Comparison of ENCODE assay signal across 10 cellular contexts in genomic region chr19:38682195-38682867, GRCh38. TPM values are rescaled to one million over a fixed set of nuclear protein-coding genes. Genes with fewer than 3 reads are reported as not detected.
DNase-seq lines count a peak whose midpoint lies in the region; ATAC-seq, FAIRE-seq and TF ChIP-seq lines count a peak whose summit lies in the region.
"Had no signal": no experiment of that assay in that cellular context is flagged by ENCODE, and none has a peak within 500 bp of the region (broad histone marks: within the 10 kb centered on the region; RNA-seq: fewer than 3 reads in every experiment).

No MANE protein-coding gene starts in this region.

- no peak for ATAC-seq in stimulated activated memory B cell treated with anti-CD40 and anti-IgM and Interleukin-4, amounts not matched to agents 10 μg/mL and 1 μg/mL and 100 μg/mL, for 72 hours
- no peak for ATAC-seq in HG02885 (IDR thresholded peaks at IDR 0.05; ENCODE audit: poor library complexity, unreplicated experiment)

- no peak overlapping the region for H3K23ac ChIP-seq in neuronal stem cell (ENCODE audit: low read depth, low read length, poor library complexity)

- H3K4me3 ChIP-seq in HEK293 (ENCODE audit: low read depth, low read length) (no peak overlapping the region), kidney (ENCODE audit: low read length in 2 of 2) (no peak overlapping the region), neuronal stem cell (ENCODE audit: low read length in 2 of 2) (no peak overlapping the region), H7 (ENCODE audit: insufficient read depth, low read depth, low read length) (no peak overlapping the region)

- peaks cover 7% of the 10 kb centered on the region for H3K9me3 Mint-ChIP-seq in activated T-helper 2 cell treated with anti-CD3 and anti-CD28 coated beads, Interferon-gamma antibody, Interleukin-2, Interleukin-4, amounts not matched to agents 10 μg/mL and 5 μg/mL and 100 μg/mL, durations not matched to agents 14 hours and 24 hours and 36 hours
- H3K9me3 Mint-ChIP-seq in stimulated activated memory B cell treated with anti-CD40 and anti-IgM and Interleukin-4, amounts not matched to agents 10 μg/mL and 1 μg/mL and 100 μg/mL, for 72 hours, result no peaks in the 10 kb centered on the region

- H3K36me3 ChIP-seq in HEK293 (ENCODE audit: control insufficient read depth in 2 of 2, insufficient read depth in 1 of 2, low read length in 2 of 2) (peaks cover 6 to 29% of the 10 kb centered on the region in 2 experiments; a peak in 2 of 3 replicates), kidney (ENCODE audit: control insufficient read depth in 1 of 2, insufficient read depth in 2 of 2, low read length in 2 of 2) (peaks cover 2 to 8% of the 10 kb centered on the region in 2 donors), neuronal stem cell (replicated peaks in 1 of 2; ENCODE audit: control insufficient read depth in 2 of 2, insufficient read depth in 2 of 2, low read length in 2 of 2) (peaks cover 12 to 54% of the 10 kb centered on the region in 2 donors), H7 (replicated peaks; ENCODE audit: control insufficient read depth, insufficient read depth, low read length) (peaks cover 2% of the 10 kb centered on the region)

- no peak for DNase-seq in activated T-helper 2 cell treated with anti-CD3 and anti-CD28 coated beads, Interferon-gamma antibody, Interleukin-2, Interleukin-4, amounts not matched to agents 10 μg/mL and 5 μg/mL and 100 μg/mL, durations not matched to agents 14 hours and 24 hours and 36 hours (ENCODE audit: low spot score)
- no peak for DNase-seq in kidney
- DNase-seq in neuronal stem cell (ENCODE audit: low spot score), result no peak
- no peak for DNase-seq in H7
- DNase-seq in posterior vena cava (ENCODE audit: low spot score), result no peak
- DNase-seq: activated CD4-positive, alpha-beta T cell treated with anti-CD3 and anti-CD28 coated beads for 48 hours; NCI-H524 treated with DMSO at 0.1 percent for 48 hours had no signal

- POLR2A ChIA-PET in HEK293 (lab: Yijun Ruan, JAX), result interaction anchor here (0.8 to 2.3 kb wide), 7 partner anchors 19 to 167 kb away, joined by 3 to 63 read pairs (median 10); partner anchors contain the start of genes ACTN4, EIF3K and MAP4K1

- no peak overlapping the region for H2AFZ ChIP-seq in neuronal stem cell (ENCODE audit: low read length)

- TF ChIP-seq CTCF in HEK293 (tag by site-specific recombination; IDR thresholded peaks at IDR 0.05) (no peak), kidney (IDR thresholded peaks at IDR 0.05; ENCODE audit: borderline replicate concordance, extremely low read depth, insufficient read depth) (no peak)

- no peak overlapping the region for H2BK12ac ChIP-seq in neuronal stem cell (ENCODE audit: low read length)

- peaks cover 46% of the 10 kb centered on the region for H3K36me3 Mint-ChIP-seq in activated T-helper 2 cell treated with anti-CD3 and anti-CD28 coated beads, Interferon-gamma antibody, Interleukin-2, Interleukin-4, amounts not matched to agents 10 μg/mL and 5 μg/mL and 100 μg/mL, durations not matched to agents 14 hours and 24 hours and 36 hours (ENCODE audit: low read depth)
- peaks cover 30% of the 10 kb centered on the region for H3K36me3 Mint-ChIP-seq in stimulated activated memory B cell treated with anti-CD40 and anti-IgM and Interleukin-4, amounts not matched to agents 10 μg/mL and 1 μg/mL and 100 μg/mL, for 72 hours

- CTCF ChIA-PET in HEK293 (lab: Yijun Ruan, JAX), result interaction anchor here (0.6 to 2.9 kb wide), 8 partner anchors 11 to 85 kb away, joined by 3 to 12 read pairs (median 4); no protein-coding TSS in a partner anchor

- H3K4me3 Mint-ChIP-seq in activated T-helper 2 cell treated with anti-CD3 and anti-CD28 coated beads, Interferon-gamma antibody, Interleukin-2, Interleukin-4, amounts not matched to agents 10 μg/mL and 5 μg/mL and 100 μg/mL, durations not matched to agents 14 hours and 24 hours and 36 hours (ENCODE audit: low read depth), result no peak overlapping the region
- H3K4me3 Mint-ChIP-seq in stimulated activated memory B cell treated with anti-CD40 and anti-IgM and Interleukin-4, amounts not matched to agents 10 μg/mL and 1 μg/mL and 100 μg/mL, for 72 hours, result no peak overlapping the region

- H3K27me3 Mint-ChIP-seq in activated T-helper 2 cell treated with anti-CD3 and anti-CD28 coated beads, Interferon-gamma antibody, Interleukin-2, Interleukin-4, amounts not matched to agents 10 μg/mL and 5 μg/mL and 100 μg/mL, durations not matched to agents 14 hours and 24 hours and 36 hours (ENCODE audit: low read depth), result no peaks in the 10 kb centered on the region
- H3K27me3 Mint-ChIP-seq in stimulated activated memory B cell treated with anti-CD40 and anti-IgM and Interleukin-4, amounts not matched to agents 10 μg/mL and 1 μg/mL and 100 μg/mL, for 72 hours, result no peaks in the 10 kb centered on the region

- intact Hi-C loops in activated T-helper 2 cell treated with anti-CD3 and anti-CD28 coated beads, Interferon-gamma antibody, Interleukin-2, Interleukin-4, amounts not matched to agents 10 μg/mL and 5 μg/mL and 100 μg/mL, durations not matched to agents 14 hours and 24 hours and 36 hours (cut with micrococcal nuclease), result no loop called here
- intact Hi-C loops in kidney (cut with DNase I), result no loop called here
- intact Hi-C loops in posterior vena cava (cut with DNase I), result no loop called here

- H3K9ac ChIP-seq in kidney (ENCODE audit: low read length in 2 of 2) (peak overlapping the region in 1 of 2 donors; percentile 95), neuronal stem cell (ENCODE audit: low read depth, low read length, poor library complexity) (no peak overlapping the region)

- no peak overlapping the region for H2BK15ac ChIP-seq in neuronal stem cell (ENCODE audit: low read length)

- H3K18ac ChIP-seq in neuronal stem cell (ENCODE audit: low read length), result no peak overlapping the region

- H3K27me3 ChIP-seq in neuronal stem cell (ENCODE audit: control insufficient read depth in 3 of 3, insufficient read depth in 3 of 3, low read depth in 1 of 3, low read length in 3 of 3) (no peaks in the 10 kb centered on the region), H7 (ENCODE audit: control insufficient read depth, insufficient read depth, low read length) (no peaks in the 10 kb centered on the region)

- H3K27ac Mint-ChIP-seq in activated T-helper 2 cell treated with anti-CD3 and anti-CD28 coated beads, Interferon-gamma antibody, Interleukin-2, Interleukin-4, amounts not matched to agents 10 μg/mL and 5 μg/mL and 100 μg/mL, durations not matched to agents 14 hours and 24 hours and 36 hours, result peak overlapping the region; percentile 55
- peak overlapping the region; percentile 81 for H3K27ac Mint-ChIP-seq in stimulated activated memory B cell treated with anti-CD40 and anti-IgM and Interleukin-4, amounts not matched to agents 10 μg/mL and 1 μg/mL and 100 μg/mL, for 72 hours

- H3K79me1 ChIP-seq in neuronal stem cell (ENCODE audit: low read depth, low read length), result peaks cover 24% of the 10 kb centered on the region

- no CpG with 5 or more reads among the region's 11 CpGs for WGBS in neuronal stem cell (ENCODE audit: extremely low coverage in 2 of 2, insufficient read length in 2 of 2, insufficient replicate concordance in 1 of 2), 2 donors

- peak overlapping the region; percentile 98 for H3K27ac ChIP-seq in HEK293 (ENCODE audit: extremely low read depth, low read depth, low read length)
- peak overlapping the region; percentile 100 for H3K27ac ChIP-seq in kidney (ENCODE audit: low read depth in 2 of 2, low read length in 2 of 2)
- H3K27ac ChIP-seq in neuronal stem cell (replicated peaks; ENCODE audit: low read length), result no peak overlapping the region

- H3K14ac ChIP-seq in neuronal stem cell (ENCODE audit: low read length), result no peak overlapping the region

- no peak overlapping the region for H4K91ac ChIP-seq in neuronal stem cell (ENCODE audit: low read depth, low read length, poor library complexity)

- no peak overlapping the region for H3K4me2 ChIP-seq in neuronal stem cell (ENCODE audit: insufficient read depth, low read length, poor library complexity, severe bottlenecking)

- no peak for FAIRE-seq in kidney (lab: Jason Lieb, UNC)

- H2BK120ac ChIP-seq in neuronal stem cell (ENCODE audit: low read depth, low read length), result no peak overlapping the region

- H3K4me1 ChIP-seq in HEK293 (ENCODE audit: control insufficient read depth, insufficient read depth, low read length) (peaks cover 41% of the 10 kb centered on the region), kidney (ENCODE audit: control insufficient read depth in 1 of 2, insufficient read depth in 1 of 2, low read depth in 1 of 2, low read length in 2 of 2) (peaks cover 79 to 88% of the 10 kb centered on the region in 2 donors), neuronal stem cell (ENCODE audit: control insufficient read depth in 2 of 2, insufficient read depth in 1 of 2, low read depth in 1 of 2, low read length in 2 of 2) (peaks cover 19 to 40% of the 10 kb centered on the region in 2 donors)

- H3K9me3 ChIP-seq in HEK293 (ENCODE audit: control insufficient read depth, insufficient read depth, low read depth, low read length) (no peaks in the 10 kb centered on the region), kidney (ENCODE audit: control insufficient read depth in 1 of 2, low read length in 2 of 2) (no peaks in the 10 kb centered on the region), neuronal stem cell (replicated peaks in 1 of 2; ENCODE audit: control insufficient read depth in 2 of 2, insufficient read depth in 1 of 2, low read depth in 1 of 2, low read length in 2 of 2) (peaks cover 2 to 9% of the 10 kb centered on the region in 2 donors)

- H3K4ac ChIP-seq in neuronal stem cell (ENCODE audit: low read length), result no peak overlapping the region

- H3K4me1 Mint-ChIP-seq in activated T-helper 2 cell treated with anti-CD3 and anti-CD28 coated beads, Interferon-gamma antibody, Interleukin-2, Interleukin-4, amounts not matched to agents 10 μg/mL and 5 μg/mL and 100 μg/mL, durations not matched to agents 14 hours and 24 hours and 36 hours (ENCODE audit: low read depth), result peaks cover 90% of the 10 kb centered on the region
- peaks cover 91% of the 10 kb centered on the region for H3K4me1 Mint-ChIP-seq in stimulated activated memory B cell treated with anti-CD40 and anti-IgM and Interleukin-4, amounts not matched to agents 10 μg/mL and 1 μg/mL and 100 μg/mL, for 72 hours

- H2BK5ac ChIP-seq in neuronal stem cell (ENCODE audit: low read length), result no peak overlapping the region

- no peak overlapping the region for H2AK5ac ChIP-seq in neuronal stem cell (ENCODE audit: low read depth, low read length)

- no peak overlapping the region for H4K8ac ChIP-seq in neuronal stem cell (ENCODE audit: low read depth, low read length)

TF ChIP-seq in HEK293, 187 proteins besides CTCF, POLR2A, EP300 and RAD21 (continues in another document):
- no peak for TF ChIP-seq OVOL3 (tag by site-specific recombination; IDR thresholded peaks at IDR 0.05)
- no peak for TF ChIP-seq ZNF544 (tag by site-specific recombination; IDR thresholded peaks at IDR 0.05)

RNA-seq across cellular contexts. Expression of gene ACTN4, which starts 34.9 kb away (rescaled TPM):
- 329 and 334 TPM in 2 replicates for total RNA-seq in activated T-helper 2 cell treated with anti-CD3 and anti-CD28 coated beads, Interferon-gamma antibody, Interleukin-2, Interleukin-4, amounts not matched to agents 10 μg/mL and 5 μg/mL and 100 μg/mL, durations not matched to agents 14 hours and 24 hours and 36 hours
- total RNA-seq in kidney (606 TPM), posterior vena cava (100 to 1,000 TPM; 661 to 878 TPM)
- polyA plus RNA-seq in kidney (ENCODE audit: insufficient read depth, low read depth, low replicate concordance), result 231 TPM
- 205 TPM for polyA plus RNA-seq in neuronal stem cell (2013, experiment 1 of 2)
- 200 TPM for polyA plus RNA-seq in neuronal stem cell (2013, experiment 2 of 2)
- total RNA-seq in H7 (2014; rRNA removed; shearing (Covaris generic)), result 163 and 226 TPM in 2 replicates
